8 cellular contexts compared by ENCODE assay signal in the genomic region with DNA sequence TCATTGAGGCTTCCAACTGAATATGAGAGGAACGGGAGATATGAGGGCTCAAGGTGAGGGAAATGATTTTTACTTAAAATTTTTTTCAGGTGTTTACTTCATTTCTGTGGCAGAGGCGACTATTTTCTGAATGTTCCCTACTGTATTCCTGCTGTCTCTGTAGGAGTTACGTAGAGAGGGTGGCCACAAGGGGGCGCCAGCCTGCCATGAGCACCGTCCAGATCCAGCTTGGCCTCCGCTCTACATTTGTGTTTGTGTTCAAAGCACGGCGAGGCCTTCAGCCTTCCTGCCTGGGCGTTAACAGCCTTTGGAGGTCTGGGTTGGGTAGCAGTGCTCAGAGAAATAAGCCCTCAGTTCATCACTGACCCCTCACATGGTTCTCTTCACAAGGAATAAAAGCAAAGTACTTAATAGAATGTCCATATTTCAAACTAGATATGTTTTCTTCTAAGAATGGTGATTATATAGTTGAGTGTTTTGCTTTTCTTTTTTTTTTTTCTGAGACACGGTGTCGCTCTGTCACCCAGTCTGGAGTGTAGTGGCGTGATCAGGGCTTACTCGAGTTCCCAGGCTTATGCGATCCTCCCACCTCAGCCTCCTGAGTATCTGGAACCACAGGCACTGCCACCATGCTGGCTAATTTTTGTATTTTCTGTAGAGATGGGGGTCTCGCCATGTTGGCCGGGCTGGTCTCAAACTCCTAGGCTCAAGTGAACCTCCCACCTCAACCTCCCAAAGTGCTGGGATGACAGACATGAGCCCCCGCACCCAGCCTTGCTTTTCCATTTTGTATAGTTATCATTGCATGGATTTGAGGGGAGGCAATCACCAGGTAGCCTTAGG. TPM values are rescaled to one million over a fixed set of nuclear protein-coding genes. Genes with fewer than 3 reads are reported as not detected.
DNase-seq lines count a peak whose midpoint lies in the region; ATAC-seq and TF ChIP-seq lines count a peak whose summit lies in the region.

No MANE protein-coding gene starts in this region.

- no peak for ATAC-seq in HG02588 (IDR thresholded peaks at IDR 0.05; ENCODE audit: unreplicated experiment)

- DNase-seq in Daoy (ENCODE audit: low read depth) (peak; percentile 88), RKO (ENCODE audit: low spot score) (peak; percentile 76), fibroblast of villous mesenchyme (ENCODE audit: low read depth) (peak; percentile 87)
- peak; percentile 69 for DNase-seq in activated T-helper 9 cell treated with anti-CD3 and anti-CD28 coated beads, Interleukin-2, amount 50 U/mL, for 16 hours (ENCODE audit: low read depth)

- no peaks in the 10 kb centered on the region for H3K9me3 ChIP-seq in neutrophil
- no peaks in the 10 kb centered on the region for H3K9me3 ChIP-seq in stomach smooth muscle (ENCODE audit: control insufficient read depth in 2 of 2, low read length in 2 of 2)

- H3K27me3 ChIP-seq in neutrophil (no peaks in the 10 kb centered on the region), stomach smooth muscle (ENCODE audit: control insufficient read depth in 1 of 2, insufficient read depth in 2 of 2, low read length in 2 of 2) (no peaks in the 10 kb centered on the region)

- H3K9ac ChIP-seq in stomach smooth muscle (ENCODE audit: low read length in 2 of 2) = peak overlapping the region; percentile 55 to 59

- H3K36me3 ChIP-seq in neutrophil (peaks cover 99% of the 10 kb centered on the region), stomach smooth muscle (ENCODE audit: control insufficient read depth in 2 of 2, insufficient read depth in 2 of 2, low read length in 2 of 2) (peaks cover 36 to 46% of the 10 kb centered on the region in 2 donors)

- peak; percentile 96 for TF ChIP-seq CTCF in LNCAP (IDR thresholded peaks at IDR 0.05)
- TF ChIP-seq CTCF in fibroblast of villous mesenchyme (IDR thresholded peaks at IDR 0.05; ENCODE audit: insufficient read depth, low read depth, low read length) = peak; percentile 92
- peak; percentile 75 for TF ChIP-seq CTCF in neutrophil (IDR thresholded peaks at IDR 0.05)

- H3K27ac ChIP-seq in neutrophil = no peak overlapping the region
- H3K27ac ChIP-seq in stomach smooth muscle (ENCODE audit: low read length) = peak overlapping the region; percentile 73

- H3K4me1 ChIP-seq in neutrophil (ENCODE audit: control insufficient read depth in 1 of 2, insufficient read depth in 1 of 2, low read depth in 1 of 2, low read length in 1 of 2) (no peaks in the 10 kb centered on the region), stomach smooth muscle (ENCODE audit: control insufficient read depth, insufficient read depth, low read length) (peaks cover 7% of the 10 kb centered on the region)

- H3K4me3 ChIP-seq in fibroblast of villous mesenchyme (ENCODE audit: low read depth, low read length) (no peak overlapping the region), neutrophil (ENCODE audit: low read depth in 1 of 2, low read length in 1 of 2) (no peak overlapping the region), stomach smooth muscle (ENCODE audit: low read length in 2 of 2) (no peak overlapping the region)

RNA-seq across cellular contexts. Expression of a gene that starts 22.3 kb away (rescaled TPM):
- total RNA-seq in Daoy (2014; rRNA removed; shearing (Covaris generic)) = 24.7 and 28.1 TPM in 2 replicates
- 9.0 and 17.7 TPM in 2 replicates for total RNA-seq in fibroblast of villous mesenchyme

RNA-seq across cellular contexts. Expression of a gene that starts 28.6 kb away (rescaled TPM):
- 29.5 and 36.8 TPM in 2 replicates for total RNA-seq in Daoy (2014; rRNA removed; shearing (Covaris generic))
- 8.2 and 9.7 TPM in 2 replicates for total RNA-seq in fibroblast of villous mesenchyme
